In genomic region chr9:109244179-109245132, GRCh38 we compare ENCODE assay signal across 8 cellular contexts.
DNase-seq lines count a peak whose midpoint lies in the region; ATAC-seq and TF ChIP-seq lines count a peak whose summit lies in the region.

No MANE protein-coding gene starts in this region.

- ATAC-seq in HG02870 (IDR thresholded peaks at IDR 0.05; ENCODE audit: unreplicated experiment), result peak; percentile 80

- no peak overlapping the region for H3K4me3 ChIP-seq in WI38 (ENCODE audit: low read depth, low read length)
- H3K4me3 ChIP-seq in cardiac fibroblast (replicated peaks in 1 of 2; ENCODE audit: low read depth in 2 of 2, low read length in 2 of 2), result no peak overlapping the region

- DNase-seq in NCI-H2081 (lab: John Stamatoyannopoulos, UW), result peak; percentile 56 to 76
- no peak for DNase-seq in NCI-H2081 treated with DMSO at 0.1 percent for 48 hours (lab: John Stamatoyannopoulos, UW)
- peak; percentile 59 for DNase-seq in NCI-H2029 (lab: John Stamatoyannopoulos, UW)
- peak; percentile 75 to 79 for DNase-seq in cardiac fibroblast (ENCODE audit: low read depth in 2 of 2)
- DNase-seq in kidney glomerular epithelial cell (lab: John Stamatoyannopoulos, UW), result peak; percentile 25
- peak; percentile 67 for DNase-seq in stimulated activated CD4-positive, alpha-beta T cell treated with anti-CD3 and anti-CD28 coated beads, Interleukin-4, amount 100 ng/mL, for 1 hour

- TF ChIP-seq CTCF in WI38 (IDR thresholded peaks at IDR 0.05; ENCODE audit: low read depth, low read length), result peak; percentile 94
- TF ChIP-seq CTCF in cardiac fibroblast (IDR thresholded peaks at IDR 0.05; ENCODE audit: low read depth, low read length), result peak; percentile 97
